ENCODE assay signal across 8 cellular contexts in the genomic region with DNA sequence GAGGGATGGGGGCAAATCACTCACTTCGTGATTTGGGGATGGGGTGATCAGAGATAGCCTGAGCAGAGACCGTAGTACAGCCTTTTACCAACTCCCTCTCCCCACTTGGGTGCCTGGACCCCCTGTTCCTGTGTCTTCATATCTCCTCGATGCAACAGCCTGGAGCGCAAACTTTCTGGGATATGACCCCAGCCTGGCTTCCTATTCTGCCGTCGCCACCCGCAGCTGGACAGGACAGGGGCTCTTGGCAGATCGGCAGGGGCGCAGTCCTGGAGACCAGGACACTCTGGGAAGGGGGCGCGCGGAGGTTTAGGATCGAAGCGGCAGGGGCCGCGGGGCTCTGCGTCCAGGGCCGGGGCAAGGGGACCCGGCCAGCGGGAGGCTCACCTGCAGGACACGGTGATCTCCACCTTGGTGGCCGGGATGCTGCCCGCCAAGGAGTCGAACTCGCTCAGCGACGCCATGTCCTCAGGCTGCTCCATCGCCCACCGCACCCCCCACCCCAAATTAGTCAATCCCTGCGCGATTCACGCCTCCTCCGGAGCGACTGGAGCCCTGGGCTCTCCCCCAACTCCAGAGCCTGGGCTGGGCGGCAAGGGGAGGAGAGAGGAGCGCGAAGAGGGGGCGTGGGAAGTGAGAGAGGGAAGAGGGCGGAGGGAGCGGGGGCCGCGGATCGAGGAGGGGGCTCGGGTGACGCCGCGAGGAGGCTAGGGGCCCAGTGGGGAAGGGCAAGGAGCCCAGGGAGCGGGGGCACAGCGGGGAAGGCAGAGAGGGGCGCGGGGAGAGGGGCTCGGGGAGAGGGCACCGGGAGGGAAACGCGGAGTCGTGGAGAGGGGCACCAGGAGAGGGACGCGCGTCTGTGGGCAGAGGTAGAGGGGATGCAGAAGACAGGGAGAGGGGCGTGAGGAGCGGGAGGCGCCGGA. TPM values are rescaled to one million over a fixed set of nuclear protein-coding genes. Genes with fewer than 3 reads are reported as not detected.
DNase-seq lines count a peak whose midpoint lies in the region; ATAC-seq lines count a peak whose summit lies in the region.

Gene CPNE5, minus strand, starts transcription at position 549 of the 923 bp plus-strand sequence. Its CDS starts 67 bp downstream, at position 482.

- H3K9me3 Mint-ChIP-seq in activated CD4-positive, alpha-beta T cell treated with anti-CD3 and anti-CD28 coated beads, Interleukin-2, amount 10 ng/mL, durations not matched to agents 24 days and 14 days, result no peaks in the 10 kb centered on the region
- no peaks in the 10 kb centered on the region for H3K9me3 Mint-ChIP-seq in activated naive CD8-positive, alpha-beta T cell treated with anti-CD3 and anti-CD28 coated beads for 36 hours
- no peaks in the 10 kb centered on the region for H3K9me3 Mint-ChIP-seq in stimulated activated naive CD8-positive, alpha-beta T cell treated with anti-CD3 and anti-CD28 coated beads, Interleukin-15, amount 100 ng/mL, for 72 hours

- peaks cover 25% of the 10 kb centered on the region for H3K27me3 ChIP-seq in iPS DF 6.9 (ENCODE audit: control insufficient read depth, insufficient read depth, low read length)

- H3K36me3 Mint-ChIP-seq in activated CD4-positive, alpha-beta T cell treated with anti-CD3 and anti-CD28 coated beads, Interleukin-2, amount 10 ng/mL, durations not matched to agents 24 days and 14 days (ENCODE audit: low read depth), result no peaks in the 10 kb centered on the region
- H3K36me3 Mint-ChIP-seq in activated naive CD8-positive, alpha-beta T cell treated with anti-CD3 and anti-CD28 coated beads for 36 hours, result no peaks in the 10 kb centered on the region

- H3K27ac ChIP-seq in iPS DF 6.9 (ENCODE audit: low read length), result no peak within 1 kb of the TSS

- H3K4me3 Mint-ChIP-seq in activated CD4-positive, alpha-beta T cell treated with anti-CD3 and anti-CD28 coated beads, Interleukin-2, amount 10 ng/mL, durations not matched to agents 24 days and 14 days, result peak within 1 kb of the TSS; percentile 77
- H3K4me3 Mint-ChIP-seq in activated naive CD8-positive, alpha-beta T cell treated with anti-CD3 and anti-CD28 coated beads for 36 hours, result peak within 1 kb of the TSS; percentile 69
- H3K4me3 Mint-ChIP-seq in stimulated activated naive CD8-positive, alpha-beta T cell treated with anti-CD3 and anti-CD28 coated beads, Interleukin-15, amount 100 ng/mL, for 72 hours, result peak within 1 kb of the TSS; percentile 67 to 79

- no peaks in the 10 kb centered on the region for H3K9me3 ChIP-seq in iPS DF 6.9 (ENCODE audit: control insufficient read depth, insufficient read depth, low read length)

- peaks cover 35% of the 10 kb centered on the region for H3K27me3 Mint-ChIP-seq in activated CD4-positive, alpha-beta T cell treated with anti-CD3 and anti-CD28 coated beads, Interleukin-2, amount 10 ng/mL, durations not matched to agents 24 days and 14 days
- peaks cover 38% of the 10 kb centered on the region for H3K27me3 Mint-ChIP-seq in activated naive CD8-positive, alpha-beta T cell treated with anti-CD3 and anti-CD28 coated beads for 36 hours
- peaks cover 57% of the 10 kb centered on the region for H3K27me3 Mint-ChIP-seq in stimulated activated naive CD8-positive, alpha-beta T cell treated with anti-CD3 and anti-CD28 coated beads, Interleukin-15, amount 100 ng/mL, for 72 hours

- no CpG with 5 or more reads among the region's 63 CpGs for WGBS in iPS DF 6.9 (ENCODE audit: insufficient coverage, insufficient read length)

- H3K4me1 ChIP-seq in iPS DF 6.9 (ENCODE audit: control insufficient read depth, insufficient read depth, low read length), result peaks cover 2% of the 10 kb centered on the region; the same call in 1 of the 2 replicates

- peak within 1 kb of the TSS; percentile 72 for H3K4me3 ChIP-seq in iPS DF 6.9 (ENCODE audit: low read length)

- H3K27ac Mint-ChIP-seq in activated CD4-positive, alpha-beta T cell treated with anti-CD3 and anti-CD28 coated beads, Interleukin-2, amount 10 ng/mL, durations not matched to agents 24 days and 14 days, result no peak within 1 kb of the TSS
- no peak within 1 kb of the TSS for H3K27ac Mint-ChIP-seq in activated naive CD8-positive, alpha-beta T cell treated with anti-CD3 and anti-CD28 coated beads for 36 hours
- H3K27ac Mint-ChIP-seq in stimulated activated naive CD8-positive, alpha-beta T cell treated with anti-CD3 and anti-CD28 coated beads, Interleukin-15, amount 100 ng/mL, for 72 hours, result no peak within 1 kb of the TSS

- peak; percentile 65 for DNase-seq in activated CD4-positive, alpha-beta T cell treated with anti-CD3 and anti-CD28 coated beads, Interleukin-2, amount 10 ng/mL, durations not matched to agents 24 days and 14 days
- DNase-seq in activated CD4-positive, alpha-beta T cell treated with anti-CD3 and anti-CD28 coated beads for 1 hour, result no peak
- peak; percentile 11 for DNase-seq in activated naive CD8-positive, alpha-beta T cell treated with anti-CD3 and anti-CD28 coated beads for 36 hours
- DNase-seq in iPS DF 6.9 (ENCODE audit: low read depth, low spot score) (no peak), NCI-H510A treated with DMSO at 0.1 percent for 48 hours (lab: John Stamatoyannopoulos, UW) (no peak), ureter (ENCODE audit: low spot score) (no peak)
- no peak for DNase-seq in stimulated activated naive CD8-positive, alpha-beta T cell treated with anti-CD3 and anti-CD28 coated beads, Interleukin-15, amount 100 ng/mL, for 72 hours

- intact Hi-C loops in activated CD4-positive, alpha-beta T cell treated with anti-CD3 and anti-CD28 coated beads, Interleukin-2, amount 10 ng/mL, durations not matched to agents 24 days and 14 days (cut with micrococcal nuclease), result no loop called here

- no peaks in the 10 kb centered on the region for H3K36me3 ChIP-seq in iPS DF 6.9 (ENCODE audit: control insufficient read depth, insufficient read depth, low read length)

- ATAC-seq in stimulated activated naive CD8-positive, alpha-beta T cell treated with anti-CD3 and anti-CD28 coated beads, Interleukin-15, amount 100 ng/mL, for 72 hours, result peak; percentile 34
- no peak for ATAC-seq in HG03135 (IDR thresholded peaks at IDR 0.05; ENCODE audit: unreplicated experiment)

- peaks cover 7% of the 10 kb centered on the region for H3K4me1 Mint-ChIP-seq in activated CD4-positive, alpha-beta T cell treated with anti-CD3 and anti-CD28 coated beads, Interleukin-2, amount 10 ng/mL, durations not matched to agents 24 days and 14 days
- peaks cover 12% of the 10 kb centered on the region for H3K4me1 Mint-ChIP-seq in activated naive CD8-positive, alpha-beta T cell treated with anti-CD3 and anti-CD28 coated beads for 36 hours
- H3K4me1 Mint-ChIP-seq in stimulated activated naive CD8-positive, alpha-beta T cell treated with anti-CD3 and anti-CD28 coated beads, Interleukin-15, amount 100 ng/mL, for 72 hours, result peaks cover 24% of the 10 kb centered on the region

RNA-seq across cellular contexts. Expression of gene CPNE5, which starts in this region (rescaled TPM):
- total RNA-seq in activated CD4-positive, alpha-beta T cell treated with anti-CD3 and anti-CD28 coated beads, Interleukin-2, amount 10 ng/mL, durations not matched to agents 24 days and 14 days, result 0.31 and 0.65 TPM in 2 replicates
- total RNA-seq in activated naive CD8-positive, alpha-beta T cell treated with anti-CD3 and anti-CD28 coated beads for 36 hours, result 1 to 10 TPM in 1 of 2 experiments, under 1 TPM in 1; 0.72 to 1.2 TPM
- 3.6 TPM for total RNA-seq in ureter

Comparison
In these comparisons a context has a peak if more than half of its experiments do, and no peak if none do; other contexts are left out.
1. Peak in DNase-seq in activated CD4-positive, alpha-beta T cell treated with anti-CD3 and anti-CD28 coated beads, Interleukin-2, amount 10 ng/mL, durations not matched to agents 24 days and 14 days; RNA of the gene not detected or under 1 TPM.